In genomic region chr6:109896333-109896732, GRCh38 we compare ENCODE assay signal across 17 cellular contexts.
DNase-seq lines count a peak whose midpoint lies in the region; ATAC-seq, FAIRE-seq and TF ChIP-seq lines count a peak whose summit lies in the region.
"Had no signal": no experiment of that assay in that cellular context is flagged by ENCODE, and none has a peak within 500 bp of the region (broad histone marks: within the 10 kb centered on the region; RNA-seq: fewer than 3 reads in every experiment).

No MANE protein-coding gene starts in this region.

- intact Hi-C loops in Calu3 (cut with micrococcal nuclease; ENCODE audit: unreplicated experiment): loop anchor here (10.0 kb wide), 1 partner anchor 498 kb away; no protein-coding TSS in a partner anchor

- H2AK5ac ChIP-seq in mesendoderm (ENCODE audit: low read length): no peak overlapping the region

- H3K4me3 ChIP-seq in bronchial epithelial cell (ENCODE audit: low read depth, low read length) (no peak overlapping the region), mesendoderm (ENCODE audit: low read length) (no peak overlapping the region), coronary artery (no peak overlapping the region)
- H3K4me3 ChIP-seq: adrenal gland, HAP-1, lower lobe of right lung, uterus had no signal

- H3K23ac ChIP-seq in mesendoderm (ENCODE audit: low read length): no peak overlapping the region

- ATAC-seq in GM18505 (IDR thresholded peaks at IDR 0.05; ENCODE audit: unreplicated experiment): no peak
- ATAC-seq: activated CD8-positive, alpha-beta T cell treated with anti-CD3 and anti-CD28 coated beads for 36 hours; lower lobe of right lung; naive thymus-derived CD8-positive, alpha-beta T cell had no signal

- H3K27me3 ChIP-seq in bronchial epithelial cell (ENCODE audit: control insufficient read depth, insufficient read depth, low read length) (peaks cover 3% of the 10 kb centered on the region), mesendoderm (ENCODE audit: insufficient read depth, low read length, poor library complexity) (no peaks in the 10 kb centered on the region)
- H3K27me3 ChIP-seq: adrenal gland, uterus had no signal

- H3K36me3 ChIP-seq in bronchial epithelial cell (ENCODE audit: control insufficient read depth, insufficient read depth, low read length) (no peaks in the 10 kb centered on the region), mesendoderm (ENCODE audit: control insufficient read depth, insufficient read depth, low read length) (no peaks in the 10 kb centered on the region)
- H3K36me3 ChIP-seq: adrenal gland, HAP-1, lower lobe of right lung, uterus had no signal

- no peak for TF ChIP-seq POLR2A in GM18505 (IDR thresholded peaks at IDR 0.05; ENCODE audit: borderline replicate concordance, extremely low read depth, insufficient read depth, insufficient read length)

- FAIRE-seq in bronchial epithelial cell (lab: Jason Lieb, UNC): peak; percentile 13

- H3K4me2 ChIP-seq in mesendoderm (ENCODE audit: low read length): no peak overlapping the region

- H3K4me3 Mint-ChIP-seq in Calu3 (ENCODE audit: low read depth, unreplicated experiment): no peak overlapping the region
- H3K4me3 Mint-ChIP-seq: activated CD8-positive, alpha-beta T cell treated with anti-CD3 and anti-CD28 coated beads for 36 hours; naive thymus-derived CD8-positive, alpha-beta T cell had no signal

- no peak overlapping the region for H3K9ac ChIP-seq in mesendoderm (ENCODE audit: low read length)

- no TSS peak for BruUV-seq in Calu3 (replicated peaks; lab: Mats Ljungman, UMichigan)

- no peak overlapping the region for H3K4ac ChIP-seq in mesendoderm (ENCODE audit: low read depth, low read length)

- H3K79me1 ChIP-seq in mesendoderm (ENCODE audit: low read length): no peaks in the 10 kb centered on the region

- H3K4me1 ChIP-seq in mesendoderm (ENCODE audit: control insufficient read depth, low read depth, low read length): peaks cover 10% of the 10 kb centered on the region
- H3K4me1 ChIP-seq: adrenal gland, HAP-1, uterus had no signal

- H3K36me3 Mint-ChIP-seq in Calu3 (ENCODE audit: insufficient read depth, unreplicated experiment): peaks cover 17% of the 10 kb centered on the region
- H3K36me3 Mint-ChIP-seq: naive thymus-derived CD8-positive, alpha-beta T cell had no signal

- H4K8ac ChIP-seq in mesendoderm (ENCODE audit: low read depth, low read length): no peak overlapping the region

- peaks cover 53% of the 10 kb centered on the region for H3K4me1 Mint-ChIP-seq in Calu3 (ENCODE audit: low read depth, unreplicated experiment)

- no peak overlapping the region for H2BK5ac ChIP-seq in mesendoderm (ENCODE audit: low read length)

- TF ChIP-seq CTCF in Calu3 (IDR thresholded peaks at IDR 0.05; ENCODE audit: unreplicated experiment) (no peak), bronchial epithelial cell (IDR thresholded peaks at IDR 0.05; ENCODE audit: insufficient read depth, low read length, severe bottlenecking) (no peak), coronary artery (IDR thresholded peaks at IDR 0.05) (no peak)

- peaks cover 3% of the 10 kb centered on the region for H3K9me3 Mint-ChIP-seq in Calu3 (ENCODE audit: low read depth, unreplicated experiment)
- H3K9me3 Mint-ChIP-seq: activated CD8-positive, alpha-beta T cell treated with anti-CD3 and anti-CD28 coated beads for 36 hours had no signal

- no peaks in the 10 kb centered on the region for H3K79me2 ChIP-seq in mesendoderm (ENCODE audit: control insufficient read depth, insufficient read depth, low read length)

- DNase-seq in Calu3 (no peak), LHCN-M2 (ENCODE audit: low read depth) (peak; percentile 23), bronchial epithelial cell (ENCODE audit: low read depth) (no peak), mesendoderm (peak; percentile 16), coronary artery (ENCODE audit: low spot score) (no peak)
- DNase-seq in stimulated activated CD4-positive, alpha-beta T cell treated with anti-CD3 and anti-CD28 coated beads, Interleukin-4, amount 100 ng/mL, for 4 hours: no peak
- no peak for DNase-seq in stimulated activated CD4-positive, alpha-beta T cell treated with anti-CD3 and anti-CD28 coated beads, Interleukin-4, amount 100 ng/mL, for 1 hour
- DNase-seq: activated CD8-positive, alpha-beta T cell treated with anti-CD3 and anti-CD28 coated beads for 36 hours; adrenal gland; GDM1; lower lobe of right lung; naive thymus-derived CD8-positive, alpha-beta T cell; NCI-H2081; NCI-H524 treated with DMSO at 0.1 percent for 48 hours; uterus had no signal

- no CpG with 5 or more reads among the region's 1 CpG for WGBS in mesendoderm (ENCODE audit: extremely low coverage, insufficient coverage, low lambda C conversion rate)

- no peak overlapping the region for H2BK120ac ChIP-seq in mesendoderm (ENCODE audit: low read depth, low read length)

- H3K27ac ChIP-seq in mesendoderm (ENCODE audit: low read depth, low read length) (no peak overlapping the region), coronary artery (no peak overlapping the region)
- H3K27ac ChIP-seq: adrenal gland, lower lobe of right lung, uterus had no signal

- CTCF ChIA-PET in Calu3 (lab: Charles Lee): interaction anchor here (1.7 kb wide), 1 partner anchor 144 kb away, joined by 5 read pairs; no protein-coding TSS in a partner anchor

- no peak overlapping the region for H3K56ac ChIP-seq in mesendoderm (ENCODE audit: low read length)

- peak overlapping the region; percentile 17 for H3K27ac Mint-ChIP-seq in Calu3 (ENCODE audit: unreplicated experiment)
- H3K27ac Mint-ChIP-seq: activated CD8-positive, alpha-beta T cell treated with anti-CD3 and anti-CD28 coated beads for 36 hours; naive thymus-derived CD8-positive, alpha-beta T cell had no signal

- H3K27me3 Mint-ChIP-seq in Calu3 (ENCODE audit: unreplicated experiment): no peaks in the 10 kb centered on the region

- no peak overlapping the region for H2BK15ac ChIP-seq in mesendoderm (replicated peaks; ENCODE audit: low read depth)

- no peak overlapping the region for H3K18ac ChIP-seq in mesendoderm (ENCODE audit: low read length)

- no peak overlapping the region for H4K5ac ChIP-seq in mesendoderm (ENCODE audit: low read length)

Comparison
In these comparisons a context has a peak if more than half of its experiments do, and no peak if none do; other contexts are left out.
1. DNase-seq: peak in LHCN-M2 (single experiment) and mesendoderm (single experiment); none in Calu3 (single experiment), bronchial epithelial cell (single experiment), stimulated activated CD4-positive, alpha-beta T cell treated with anti-CD3 and anti-CD28 coated beads, Interleukin-4, amount 100 ng/mL, for 4 hours (0 of 2), coronary artery (single experiment) and stimulated activated CD4-positive, alpha-beta T cell treated with anti-CD3 and anti-CD28 coated beads, Interleukin-4, amount 100 ng/mL, for 1 hour (single experiment).